In the genomic region with DNA sequence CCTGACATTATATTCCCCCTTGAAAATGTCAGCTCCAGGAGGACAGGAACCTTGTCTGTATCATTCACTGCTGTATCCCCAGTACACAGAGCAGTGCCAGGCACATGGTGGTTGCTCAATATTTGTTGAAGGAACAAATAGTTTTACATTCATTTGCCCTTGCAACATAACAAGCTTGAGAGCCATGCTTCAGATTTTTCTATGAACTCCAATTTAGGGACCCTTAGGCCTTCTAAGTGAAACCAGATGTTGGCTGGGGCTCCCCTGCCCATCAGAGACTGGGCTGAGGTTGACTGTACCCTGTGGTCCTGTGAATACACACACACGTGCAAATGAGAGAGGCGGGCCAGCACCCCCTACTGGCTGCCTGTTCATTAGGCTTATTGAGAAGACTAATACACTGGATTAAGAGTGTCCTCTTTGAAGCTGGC, we compare ENCODE assay signal across 7 cellular contexts.
DNase-seq lines count a peak whose midpoint lies in the region; ATAC-seq and TF ChIP-seq lines count a peak whose summit lies in the region.

No MANE protein-coding gene starts in this region.

- peaks cover 7% of the 10 kb centered on the region for H3K27me3 ChIP-seq in adipocyte (replicated peaks; ENCODE audit: control insufficient read depth, insufficient read depth, low read length)
- no peaks in the 10 kb centered on the region for H3K27me3 ChIP-seq in naive thymus-derived CD4-positive, alpha-beta T cell (ENCODE audit: control insufficient read depth in 2 of 2, insufficient read depth in 2 of 2, low read length in 2 of 2)

- CTCF ChIA-PET in naive thymus-derived CD4-positive, alpha-beta T cell (lab: Charles Lee): no interaction called here

- H3K36me3 Mint-ChIP-seq in naive thymus-derived CD4-positive, alpha-beta T cell: no peaks in the 10 kb centered on the region

- H3K4me3 ChIP-seq in adipocyte (ENCODE audit: low read length): no peak overlapping the region
- no peak overlapping the region for H3K4me3 ChIP-seq in lower leg skin (ENCODE audit: low read depth, poor library complexity, severe bottlenecking)
- no peak overlapping the region for H3K4me3 ChIP-seq in naive thymus-derived CD4-positive, alpha-beta T cell (ENCODE audit: low read length)

- no peak overlapping the region for H3K4me3 Mint-ChIP-seq in naive thymus-derived CD4-positive, alpha-beta T cell

- H3K9ac ChIP-seq in adipocyte (ENCODE audit: low read length): no peak overlapping the region

- peaks cover 11% of the 10 kb centered on the region for H3K4me1 ChIP-seq in adipocyte (ENCODE audit: control insufficient read depth, insufficient read depth, low read length)
- no peaks in the 10 kb centered on the region for H3K4me1 ChIP-seq in naive thymus-derived CD4-positive, alpha-beta T cell (ENCODE audit: control insufficient read depth in 2 of 2, insufficient read depth in 2 of 2, low read length in 2 of 2)

- peaks cover 0 to 6% (median 3%) of the 10 kb centered on the region in 7 donors for H3K4me1 Mint-ChIP-seq in naive thymus-derived CD4-positive, alpha-beta T cell

- peak; percentile 61 for TF ChIP-seq CTCF in GM12873 (IDR thresholded peaks at IDR 0.05; ENCODE audit: insufficient read depth, low read depth, low read length, missing control alignments)
- no peak for TF ChIP-seq CTCF in lower leg skin (IDR thresholded peaks at IDR 0.05)

- DNase-seq in adipocyte (ENCODE audit: low read depth) (peak; percentile 97), lower leg skin (ENCODE audit: low spot score in 2 of 2) (peak; percentile 56 to 89)
- no peak for DNase-seq in naive thymus-derived CD4-positive, alpha-beta T cell

- peaks cover 0 to 8% (median 2%) of the 10 kb centered on the region in 5 donors for H3K27me3 Mint-ChIP-seq in naive thymus-derived CD4-positive, alpha-beta T cell

- intact Hi-C loops in lower leg skin (cut with DNase I; ENCODE audit: low total_unique reads): no loop called here
- intact Hi-C loops in naive thymus-derived CD4-positive, alpha-beta T cell (cut with micrococcal nuclease): loop anchor here in 1 of 2 donors (10.0 kb wide), 1 partner anchor 352 kb away; no protein-coding TSS in a partner anchor

- ATAC-seq in HG03159 (IDR thresholded peaks at IDR 0.05; ENCODE audit: unreplicated experiment) (peak; percentile 85), HG03521 (IDR thresholded peaks at IDR 0.05; ENCODE audit: unreplicated experiment) (no peak), HG03196 (IDR thresholded peaks at IDR 0.05; ENCODE audit: unreplicated experiment) (no peak)
- ATAC-seq in naive thymus-derived CD4-positive, alpha-beta T cell: no peak

- H3K36me3 ChIP-seq in adipocyte (ENCODE audit: control insufficient read depth, insufficient read depth, low read length, severe bottlenecking): no peaks in the 10 kb centered on the region
- no peaks in the 10 kb centered on the region for H3K36me3 ChIP-seq in naive thymus-derived CD4-positive, alpha-beta T cell (ENCODE audit: control insufficient read depth in 2 of 3, insufficient read depth in 3 of 3, low read length in 3 of 3)

- no peak overlapping the region for H3K27ac ChIP-seq in naive thymus-derived CD4-positive, alpha-beta T cell (ENCODE audit: low read depth, low read length)

- WGBS in lower leg skin, 2 donors: 52 to 62% methylated on average over 2 of the region's 2 CpGs

- H3K27ac Mint-ChIP-seq in naive thymus-derived CD4-positive, alpha-beta T cell: no peak overlapping the region

- no peak for TF ChIP-seq POLR2A in lower leg skin (IDR thresholded peaks at IDR 0.05)

- POLR2A ChIA-PET in naive thymus-derived CD4-positive, alpha-beta T cell (lab: Charles Lee): no interaction called here

- peaks cover 0 to 9% (median 0%) of the 10 kb centered on the region in 11 donors for H3K9me3 Mint-ChIP-seq in naive thymus-derived CD4-positive, alpha-beta T cell

- no peaks in the 10 kb centered on the region for H3K9me3 ChIP-seq in adipocyte (ENCODE audit: control insufficient read depth, low read length)
- no peaks in the 10 kb centered on the region for H3K9me3 ChIP-seq in naive thymus-derived CD4-positive, alpha-beta T cell (ENCODE audit: control insufficient read depth in 2 of 3, low read length in 3 of 3)

Comparison
In these comparisons a context has a peak if more than half of its experiments do, and no peak if none do; other contexts are left out.
1. DNase-seq: peak in adipocyte (single experiment) and lower leg skin (2 of 2); none in naive thymus-derived CD4-positive, alpha-beta T cell (0 of 9).